In genomic region chr10:81953420-81953819, GRCh38 we compare ENCODE assay signal across 22 cellular contexts.
A peak's percentile ranks its signal among the peaks of the same experiment; 100 is the strongest.
DNase-seq lines count a peak whose midpoint lies in the region; FAIRE-seq and TF ChIP-seq lines count a peak whose summit lies in the region.
"Had no signal": no experiment of that assay in that cellular context is flagged by ENCODE, and none has a peak within 500 bp of the region (broad histone marks: within the 10 kb centered on the region; RNA-seq: fewer than 3 reads in every experiment).

No MANE protein-coding gene starts in this region.

- H2AFZ ChIP-seq in astrocyte (ENCODE audit: low read depth, low read length) (no peak overlapping the region), smooth muscle cell (ENCODE audit: low read depth) (peak overlapping the region; percentile 66)
- H2AFZ ChIP-seq: PC-9 had no signal

- no peaks in the 10 kb centered on the region for H3K79me2 ChIP-seq in astrocyte (ENCODE audit: insufficient read depth, low read length)
- H3K79me2 ChIP-seq in smooth muscle cell (ENCODE audit: low read depth) = no peaks in the 10 kb centered on the region

- DNase-seq in DMS53 (lab: John Stamatoyannopoulos, UW) = peak; percentile 52
- DNase-seq in astrocyte (ENCODE audit: low read depth) = peak; percentile 17
- DNase-seq in smooth muscle cell (lab: John Stamatoyannopoulos, UW; ENCODE audit: unreplicated experiment) = no peak
- DNase-seq in epidermal melanocyte (ENCODE audit: insufficient read length, low spot score) = no peak
- no peak for DNase-seq in DMS153 (lab: John Stamatoyannopoulos, UW)
- DNase-seq in NCI-H2107 treated with DMSO at 0.1 percent for 48 hours (lab: John Stamatoyannopoulos, UW; ENCODE audit: unreplicated experiment) = no peak
- DNase-seq: CD8-positive, alpha-beta T cell; GDM1; HCEC 1CT; NCI-H1105 treated with DMSO at 0.1 percent for 48 hours; NCI-H1694; NCI-H2107; NCI-H2227 treated with DMSO at 0.1 percent for 48 hours; NCI-H510A treated with DMSO at 0.1 percent for 48 hours; NCI-H774; PC-9; SIG-M5 had no signal

- peaks cover 2% of the 10 kb centered on the region for H3K9me3 Mint-ChIP-seq in astrocyte (ENCODE audit: unreplicated experiment)

- H3K4me2 ChIP-seq in astrocyte (ENCODE audit: low read length) = peak overlapping the region; percentile 40
- H3K4me2 ChIP-seq in smooth muscle cell = no peak overlapping the region
- H3K4me2 ChIP-seq: PC-9 had no signal

- no peak for TF ChIP-seq CTCF in astrocyte (IDR thresholded peaks at IDR 0.05; ENCODE audit: insufficient read depth, low read depth, low read length)
- no peak for TF ChIP-seq CTCF in smooth muscle cell (IDR thresholded peaks at IDR 0.05; ENCODE audit: borderline replicate concordance, insufficient read depth, poor library complexity, severe bottlenecking)

- no peak overlapping the region for H3K4me3 ChIP-seq in astrocyte (ENCODE audit: insufficient read depth, low read depth, low read length)
- no peak overlapping the region for H3K4me3 ChIP-seq in smooth muscle cell
- H3K4me3 ChIP-seq: BLaER1 treated with 17β-estradiol and CSF1 and Interleukin-3, amounts not matched to agents 10 nM and 100 nM; K562; PC-9 had no signal

- H3K36me3 Mint-ChIP-seq in astrocyte (ENCODE audit: low read depth, unreplicated experiment) = no peaks in the 10 kb centered on the region
- H3K36me3 Mint-ChIP-seq: CD8-positive, alpha-beta T cell had no signal

- H3K36me3 ChIP-seq in astrocyte (ENCODE audit: insufficient read depth, low read length) (no peaks in the 10 kb centered on the region), smooth muscle cell (ENCODE audit: low read depth) (no peaks in the 10 kb centered on the region)

- H4K20me1 ChIP-seq in astrocyte (ENCODE audit: insufficient read depth, low read length) (no peaks in the 10 kb centered on the region), smooth muscle cell (ENCODE audit: low read depth) (no peaks in the 10 kb centered on the region)

- H3K4me1 ChIP-seq in astrocyte (ENCODE audit: insufficient read depth, low read length) = peaks cover 14% of the 10 kb centered on the region
- no peaks in the 10 kb centered on the region for H3K4me1 ChIP-seq in smooth muscle cell (ENCODE audit: low read depth)

- peak overlapping the region; percentile 40 for H3K27ac ChIP-seq in astrocyte (ENCODE audit: low read depth, low read length)
- H3K27ac ChIP-seq in smooth muscle cell (ENCODE audit: low read depth) = no peak overlapping the region
- H3K27ac ChIP-seq: BLaER1 treated with 17β-estradiol and CSF1 and Interleukin-3, amounts not matched to agents 10 nM and 100 nM; PC-9; RWPE1 had no signal

- H3K9ac ChIP-seq in astrocyte (ENCODE audit: low read length) (no peak overlapping the region), smooth muscle cell (ENCODE audit: low read depth) (no peak overlapping the region)
- H3K9ac ChIP-seq: BLaER1 treated with 17β-estradiol and CSF1 and Interleukin-3, amounts not matched to agents 10 nM and 100 nM had no signal

- no peak overlapping the region for H3K4me3 Mint-ChIP-seq in astrocyte (ENCODE audit: unreplicated experiment)
- H3K4me3 Mint-ChIP-seq: CD8-positive, alpha-beta T cell had no signal

- no peaks in the 10 kb centered on the region for H3K27me3 Mint-ChIP-seq in astrocyte (ENCODE audit: low read depth, unreplicated experiment)

- no peak overlapping the region for H3K27ac Mint-ChIP-seq in astrocyte (ENCODE audit: unreplicated experiment)
- H3K27ac Mint-ChIP-seq: CD8-positive, alpha-beta T cell had no signal

- no peaks in the 10 kb centered on the region for H3F3A ChIP-seq in smooth muscle cell (ENCODE audit: low read depth)

- H3K9me3 ChIP-seq in astrocyte (ENCODE audit: insufficient read depth, low read depth, low read length) = no peaks in the 10 kb centered on the region
- H3K9me3 ChIP-seq in smooth muscle cell (replicated peaks; ENCODE audit: low read depth) = no peaks in the 10 kb centered on the region

- H3K27me3 ChIP-seq in astrocyte (ENCODE audit: insufficient read depth, low read length) (no peaks in the 10 kb centered on the region), smooth muscle cell (ENCODE audit: low read depth) (no peaks in the 10 kb centered on the region)
- H3K27me3 ChIP-seq: BLaER1 treated with 17β-estradiol and CSF1 and Interleukin-3, amounts not matched to agents 10 nM and 100 nM had no signal

- H3K4me1 Mint-ChIP-seq in astrocyte (ENCODE audit: low read depth, unreplicated experiment) = peaks cover 4% of the 10 kb centered on the region

- FAIRE-seq in astrocyte (lab: Jason Lieb, UNC) (no peak), endometrium (lab: Jason Lieb, UNC) (peak; percentile 69)
- FAIRE-seq: GM19239, K562 had no signal

Comparison
In these comparisons a context has a peak if more than half of its experiments do, and no peak if none do; other contexts are left out.
1. DNase-seq: peak in DMS53 (single experiment) and astrocyte (single experiment); none in smooth muscle cell (single experiment), epidermal melanocyte (single experiment), DMS153 (single experiment) and NCI-H2107 treated with DMSO at 0.1 percent for 48 hours (single experiment).